Comparison of ENCODE assay signal across 14 cellular contexts in the genomic region with DNA sequence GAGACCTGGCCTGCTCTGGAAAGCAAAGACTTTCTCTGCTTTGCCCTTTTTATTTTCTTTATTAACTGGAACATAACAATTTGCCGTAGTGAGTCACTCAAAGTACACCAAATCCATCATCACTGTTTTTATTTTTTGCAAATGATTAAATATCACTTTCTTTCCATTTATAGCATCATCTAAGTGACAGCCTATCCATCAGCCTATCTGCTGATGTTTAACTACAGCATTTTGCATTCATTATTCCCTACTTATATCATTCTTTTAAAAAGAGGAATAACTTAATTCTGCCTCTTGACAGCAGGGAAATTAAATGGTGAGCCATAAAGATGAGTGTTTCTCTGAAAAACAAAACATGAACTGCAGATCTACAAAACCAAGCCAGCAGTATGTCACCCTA.
DNase-seq lines count a peak whose midpoint lies in the region; ATAC-seq and TF ChIP-seq lines count a peak whose summit lies in the region.
"Had no signal": no experiment of that assay in that cellular context is flagged by ENCODE, and none has a peak within 500 bp of the region (broad histone marks: within the 10 kb centered on the region; RNA-seq: fewer than 3 reads in every experiment).

No MANE protein-coding gene starts in this region.

- ATAC-seq in activated T-cell treated with anti-CD3 and anti-CD28 coated beads, Interleukin-2, amount 50 U/mL, for 4 hours: no peak
- no peak for ATAC-seq in HG03139 (IDR thresholded peaks at IDR 0.05; ENCODE audit: unreplicated experiment)
- ATAC-seq: CD8-positive, alpha-beta T cell; HCT116 had no signal

- no peaks in the 10 kb centered on the region for H3K36me3 Mint-ChIP-seq in chondrocyte (ENCODE audit: low read depth)
- H3K36me3 Mint-ChIP-seq in activated T-cell treated with anti-CD3 and anti-CD28 coated beads, Interleukin-2, amount 50 U/mL, for 4 hours (ENCODE audit: insufficient read depth): no peaks in the 10 kb centered on the region
- H3K36me3 Mint-ChIP-seq: CD14-positive monocyte; CD8-positive, alpha-beta T cell; IgD-negative memory B cell had no signal

- peak; percentile 6 for DNase-seq in GM04503 (ENCODE audit: low read depth)
- no peak for DNase-seq in chondrocyte (ENCODE audit: low spot score)
- no peak for DNase-seq in activated T-cell treated with anti-CD3 and anti-CD28 coated beads, Interleukin-2, amount 50 U/mL, for 4 hours
- no peak for DNase-seq in stimulated activated CD4-positive, alpha-beta T cell treated with anti-CD3 and anti-CD28 coated beads, Interleukin-2, amount 100 ng/mL, for 24 hours
- DNase-seq: CD8-positive, alpha-beta T cell; COR-L47 had no signal

- peaks cover 0 to 5% (median 0%) of the 10 kb centered on the region in 11 experiments; a peak in 6 of 22 replicates for H3K9me3 ChIP-seq in BLaER1 treated with 17β-estradiol and CSF1 and Interleukin-3, amounts not matched to agents 10 nM and 100 nM (replicated peaks in 1 of 11)
- H3K9me3 ChIP-seq in skeletal muscle satellite cell (replicated peaks; ENCODE audit: low read length): no peaks in the 10 kb centered on the region

- peak overlapping the region; percentile 7 to 74 (median 62); a peak in 17 of 22 replicates for H3K4me2 ChIP-seq in BLaER1 treated with 17β-estradiol and CSF1 and Interleukin-3, amounts not matched to agents 10 nM and 100 nM
- peak overlapping the region; percentile 18 for H3K4me2 ChIP-seq in skeletal muscle satellite cell (ENCODE audit: low read length)

- H3K9me3 Mint-ChIP-seq in chondrocyte (ENCODE audit: low read depth): peaks cover 7% of the 10 kb centered on the region
- H3K9me3 Mint-ChIP-seq in activated T-cell treated with anti-CD3 and anti-CD28 coated beads, Interleukin-2, amount 50 U/mL, for 4 hours: peaks cover 8% of the 10 kb centered on the region

- H3K27ac ChIP-seq in BLaER1 treated with 17β-estradiol and CSF1 and Interleukin-3, amounts not matched to agents 10 nM and 100 nM: peak overlapping the region in 7 of 11 experiments; percentile 29 to 72 (median 61); a peak in 14 of 22 replicates
- H3K27ac ChIP-seq: GM23248 had no signal

- H3K4me1 ChIP-seq in BLaER1 treated with 17β-estradiol and CSF1 and Interleukin-3, amounts not matched to agents 10 nM and 100 nM: peaks cover 12 to 36% (median 23%) of the 10 kb centered on the region in 10 experiments
- H3K4me1 ChIP-seq in skeletal muscle satellite cell (ENCODE audit: control insufficient read depth, insufficient read depth, low read length): peaks cover 22% of the 10 kb centered on the region

- peak overlapping the region; percentile 10 for H3K27ac Mint-ChIP-seq in chondrocyte (ENCODE audit: unreplicated experiment)
- H3K27ac Mint-ChIP-seq: B cell; CD8-positive, alpha-beta T cell; IgD-negative memory B cell had no signal

- peak overlapping the region in 1 of 11 experiments; percentile 6; a peak in 1 of 22 replicates for H3K9ac ChIP-seq in BLaER1 treated with 17β-estradiol and CSF1 and Interleukin-3, amounts not matched to agents 10 nM and 100 nM
- H3K9ac ChIP-seq in skeletal muscle satellite cell (ENCODE audit: low read depth, low read length): no peak overlapping the region
- H3K9ac ChIP-seq: GM23248 had no signal

- no peak overlapping the region for H3K4me3 Mint-ChIP-seq in chondrocyte (ENCODE audit: unreplicated experiment)
- no peak overlapping the region for H3K4me3 Mint-ChIP-seq in activated T-cell treated with anti-CD3 and anti-CD28 coated beads, Interleukin-2, amount 50 U/mL, for 4 hours
- H3K4me3 Mint-ChIP-seq: B cell; CD14-positive monocyte; CD8-positive, alpha-beta T cell; IgD-negative memory B cell had no signal

- no peaks in the 10 kb centered on the region for H4K20me1 ChIP-seq in BLaER1 treated with 17β-estradiol and CSF1 and Interleukin-3, amounts not matched to agents 10 nM and 100 nM

- no peak overlapping the region for H3K4me3 ChIP-seq in BLaER1 treated with 17β-estradiol and CSF1 and Interleukin-3, amounts not matched to agents 10 nM and 100 nM
- no peak overlapping the region for H3K4me3 ChIP-seq in skeletal muscle satellite cell (ENCODE audit: low read length)
- H3K4me3 ChIP-seq: GM23248 had no signal

- no peaks in the 10 kb centered on the region for H3K27me3 Mint-ChIP-seq in chondrocyte (ENCODE audit: low read depth)
- H3K27me3 Mint-ChIP-seq in activated T-cell treated with anti-CD3 and anti-CD28 coated beads, Interleukin-2, amount 50 U/mL, for 4 hours (ENCODE audit: low read depth): no peaks in the 10 kb centered on the region
- H3K27me3 Mint-ChIP-seq: B cell, IgD-negative memory B cell had no signal

- no peaks in the 10 kb centered on the region for H3K27me3 ChIP-seq in BLaER1 treated with 17β-estradiol and CSF1 and Interleukin-3, amounts not matched to agents 10 nM and 100 nM
- H3K27me3 ChIP-seq in skeletal muscle satellite cell (ENCODE audit: control insufficient read depth, insufficient read depth, low read length): peaks cover 2% of the 10 kb centered on the region

- no peak for TF ChIP-seq CTCF in chondrocyte (IDR thresholded peaks at IDR 0.05)

- peaks cover 28% of the 10 kb centered on the region for H3K4me1 Mint-ChIP-seq in chondrocyte (ENCODE audit: low read depth)
- no peaks in the 10 kb centered on the region for H3K4me1 Mint-ChIP-seq in activated T-cell treated with anti-CD3 and anti-CD28 coated beads, Interleukin-2, amount 50 U/mL, for 4 hours (ENCODE audit: low read depth)
- H3K4me1 Mint-ChIP-seq: B cell, CD14-positive monocyte, IgD-negative memory B cell had no signal

- no peaks in the 10 kb centered on the region for H3K36me3 ChIP-seq in BLaER1 treated with 17β-estradiol and CSF1 and Interleukin-3, amounts not matched to agents 10 nM and 100 nM
- H3K36me3 ChIP-seq in skeletal muscle satellite cell (ENCODE audit: insufficient read depth, low read length): no peaks in the 10 kb centered on the region
